ENCODE assay signal across 24 cellular contexts in genomic region chr6:68691120-68691519, GRCh38. TPM values are rescaled to one million over a fixed set of nuclear protein-coding genes. Genes with fewer than 3 reads are reported as not detected.
"Had no signal": no experiment of that assay in that cellular context is flagged by ENCODE, and none has a peak within 500 bp of the region (broad histone marks: within the 10 kb centered on the region; RNA-seq: fewer than 3 reads in every experiment).

No MANE protein-coding gene starts in this region.

- ATAC-seq: esophagus mucosa; gastroesophageal sphincter; heart right ventricle; left ventricle myocardium superior; lower lobe of right lung; natural killer cell treated with Interleukin-12 subunit alpha and Interleukin-12 subunit beta and Interleukin-15 and Interleukin-18, amount 100 ng/mL, for 72 hours; pancreas; right lobe of liver; stimulated activated naive B cell treated with anti-CD40 and anti-IgM and Interleukin-4, amounts not matched to agents 10 μg/mL and 1 μg/mL and 100 μg/mL, for 72 hours had no signal

- H3K36me3 ChIP-seq: gastroesophageal sphincter, heart right ventricle, lower lobe of right lung, neutrophil, pancreas, right lobe of liver, thoracic aorta, tibial nerve, upper lobe of left lung had no signal

- H3K4me3 ChIP-seq: gastroesophageal sphincter, heart right ventricle, lower lobe of right lung, pancreas, right lobe of liver, thoracic aorta, tibial nerve, upper lobe of left lung had no signal

- H3K27me3 ChIP-seq: gastroesophageal sphincter, heart right ventricle, neutrophil, pancreas, right lobe of liver, tibial nerve, upper lobe of left lung had no signal

- H3K4me1 ChIP-seq: gastroesophageal sphincter, heart right ventricle, lower lobe of right lung, pancreas, right lobe of liver, tibial nerve, upper lobe of left lung had no signal

- H3K27ac ChIP-seq: epithelial cell of prostate, gastroesophageal sphincter, heart right ventricle, lower lobe of right lung, neutrophil, pancreas, right lobe of liver, thoracic aorta, tibial nerve, upper lobe of left lung had no signal

- H3K9me3 ChIP-seq: gastroesophageal sphincter, heart right ventricle, lower lobe of right lung, neutrophil, pancreas, right lobe of liver, thoracic aorta, tibial nerve, upper lobe of left lung had no signal

- DNase-seq: effector CD8-positive, alpha-beta T cell; endodermal cell; foreskin fibroblast; glutamatergic neuron; heart right ventricle; hippocampal formation; immature natural killer cell; left ventricle myocardium superior; lower lobe of right lung; naive B cell; pancreas; right lobe of liver; small intestine; stimulated activated CD4-positive, alpha-beta T cell treated with anti-CD3 and anti-CD28 coated beads, Interleukin-15, amount 100 ng/mL, for 24 hours; stimulated activated CD4-positive, alpha-beta T cell treated with anti-CD3 and anti-CD28 coated beads, Interleukin-2, amount 100 ng/mL, for 48 hours; stimulated activated naive B cell treated with anti-CD40 and anti-IgM and Interleukin-4, amounts not matched to agents 10 μg/mL and 1 μg/mL and 100 μg/mL, for 72 hours; upper lobe of left lung had no signal

RNA-seq across cellular contexts. Expression of gene ADGRB3, which starts 56.0 kb away (rescaled TPM):
- total RNA-seq: natural killer cell treated with Interleukin-12 subunit alpha and Interleukin-12 subunit beta and Interleukin-15 and Interleukin-18, amount 100 ng/mL, for 72 hours had no signal
